ENCODE assay signal across 21 cellular contexts in the genomic region with DNA sequence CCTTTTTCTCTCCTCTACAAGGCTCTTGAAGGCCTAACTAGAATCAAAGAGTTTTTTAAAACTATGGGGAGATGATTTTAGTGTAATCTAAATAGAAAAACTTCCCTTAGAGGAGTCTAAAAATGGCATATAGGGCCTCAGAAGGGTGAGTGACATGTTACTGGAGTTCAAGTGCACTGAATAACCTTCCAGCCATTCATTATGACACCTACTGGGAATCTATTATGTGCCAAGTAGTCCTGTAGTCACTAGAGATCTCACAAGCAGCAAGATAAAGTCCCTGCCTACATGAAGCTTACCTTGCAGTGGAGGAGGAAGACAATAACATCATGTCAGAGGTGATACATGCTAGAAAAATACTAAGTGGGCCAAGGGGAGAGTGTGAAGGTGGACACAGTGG.
"Had no signal": no experiment of that assay in that cellular context is flagged by ENCODE, and none has a peak within 500 bp of the region (broad histone marks: within the 10 kb centered on the region; RNA-seq: fewer than 3 reads in every experiment).

No MANE protein-coding gene starts in this region.

- H3K27ac Mint-ChIP-seq: memory B cell, natural killer cell, type B pancreatic cell had no signal

- H3K27me3 ChIP-seq: breast epithelium, dorsolateral prefrontal cortex, gastroesophageal sphincter, left lung, suprapubic skin had no signal

- ATAC-seq: gastroesophageal sphincter, left lung, mucosa of descending colon, natural killer cell had no signal

- H3K27me3 Mint-ChIP-seq: type B pancreatic cell had no signal

- DNase-seq: activated CD4-positive, alpha-beta T cell treated with anti-CD3 and anti-CD28 coated beads for 4 hours; activated gamma-delta T cell; aorta; dorsolateral prefrontal cortex; erythroblast; left lung; mucosa of descending colon; natural killer cell; nucleus accumbens; posterior cingulate gyrus; SK-N-SH; stimulated activated CD4-positive, alpha-beta T cell treated with anti-CD3 and anti-CD28 coated beads, Interleukin-15, amount 100 ng/mL, for 24 hours; stimulated activated CD4-positive, alpha-beta T cell treated with anti-CD3 and anti-CD28 coated beads, Interleukin-4, amount 100 ng/mL, for 1 hour; stimulated activated naive CD4-positive, alpha-beta T cell treated with Interleukin-2 at 50 U/mL for 16 hours; WERI-Rb-1 had no signal

- H3K4me3 Mint-ChIP-seq: memory B cell, natural killer cell, type B pancreatic cell had no signal

- H3K4me3 ChIP-seq: breast epithelium, dorsolateral prefrontal cortex, gastroesophageal sphincter, left lung, mucosa of descending colon, skin epidermis, suprapubic skin had no signal

- H3K9me3 Mint-ChIP-seq: memory B cell, natural killer cell, type B pancreatic cell had no signal

- H3K27ac ChIP-seq: breast epithelium, dorsolateral prefrontal cortex, left lung, skin epidermis, suprapubic skin, WERI-Rb-1 had no signal

- H3K36me3 Mint-ChIP-seq: memory B cell, natural killer cell had no signal

- H3K9me3 ChIP-seq: breast epithelium, gastroesophageal sphincter, left lung, mucosa of descending colon, SK-N-SH, suprapubic skin had no signal

- H3K36me3 ChIP-seq: breast epithelium, WERI-Rb-1 had no signal

- H3K9ac ChIP-seq: SK-N-SH had no signal

- H3K4me1 ChIP-seq: breast epithelium, suprapubic skin had no signal

- H3K4me2 ChIP-seq: SK-N-SH had no signal
